ENCODE assay signal across 8 cellular contexts in genomic region chr12:70590051-70590450, GRCh38. TPM values are rescaled to one million over a fixed set of nuclear protein-coding genes. Genes with fewer than 3 reads are reported as not detected.
DNase-seq lines count a peak whose midpoint lies in the region; ATAC-seq and TF ChIP-seq lines count a peak whose summit lies in the region.

No MANE protein-coding gene starts in this region.

- H3K36me3 Mint-ChIP-seq in activated CD4-positive, alpha-beta memory T cell treated with anti-CD3 and anti-CD28 coated beads, Interleukin-2, amount 10 ng/mL, durations not matched to agents 7 days and 5 days (ENCODE audit: low read depth): no peaks in the 10 kb centered on the region
- peaks cover 82% of the 10 kb centered on the region for H3K36me3 Mint-ChIP-seq in endothelial cell (ENCODE audit: low read depth, unreplicated experiment)

- H3K27me3 Mint-ChIP-seq in activated CD4-positive, alpha-beta memory T cell treated with anti-CD3 and anti-CD28 coated beads, Interleukin-2, amount 10 ng/mL, durations not matched to agents 7 days and 5 days: peaks cover 6% of the 10 kb centered on the region
- H3K27me3 Mint-ChIP-seq in endothelial cell (ENCODE audit: unreplicated experiment): no peaks in the 10 kb centered on the region

- CTCF ChIA-PET in activated CD4-positive, alpha-beta memory T cell treated with anti-CD3 and anti-CD28 coated beads, Interleukin-2, amount 10 ng/mL, durations not matched to agents 7 days and 5 days (lab: Charles Lee): interaction anchor here (0.7 to 2.6 kb wide), 9 partner anchors 8 to 711 kb away, joined by 3 to 9 read pairs (median 3); no protein-coding TSS in a partner anchor

- ATAC-seq in GM18870 (IDR thresholded peaks at IDR 0.05; ENCODE audit: unreplicated experiment): peak; percentile 92
- peak; percentile 94 for ATAC-seq in HG03175 (IDR thresholded peaks at IDR 0.05; ENCODE audit: unreplicated experiment)

- no peaks in the 10 kb centered on the region for H3K9me3 Mint-ChIP-seq in activated CD4-positive, alpha-beta memory T cell treated with anti-CD3 and anti-CD28 coated beads, Interleukin-2, amount 10 ng/mL, durations not matched to agents 7 days and 5 days
- no peaks in the 10 kb centered on the region for H3K9me3 Mint-ChIP-seq in endothelial cell (ENCODE audit: unreplicated experiment)

- peak; percentile 53 to 58 for DNase-seq in AML-193 (lab: John Stamatoyannopoulos, UW)
- peak; percentile 73 for DNase-seq in NCI-H2227 treated with DMSO at 0.1 percent for 48 hours (lab: John Stamatoyannopoulos, UW)
- peak; percentile 54 for DNase-seq in activated CD4-positive, alpha-beta memory T cell treated with anti-CD3 and anti-CD28 coated beads, Interleukin-2, amount 10 ng/mL, durations not matched to agents 7 days and 5 days
- DNase-seq in endothelial cell (ENCODE audit: low spot score): peak; percentile 78
- DNase-seq in middle frontal gyrus (ENCODE audit: extremely low spot score, low spot score): peak; percentile 37
- DNase-seq in stimulated activated CD8-positive, alpha-beta memory T cell treated with anti-CD3 and anti-CD28 coated beads, Interleukin-7, amount 100 ng/mL, for 24 hours (ENCODE audit: low read depth): peak; percentile 15

- peak; percentile 86 for TF ChIP-seq CTCF in endothelial cell (IDR thresholded peaks at IDR 0.05; ENCODE audit: unreplicated experiment)

- no peaks in the 10 kb centered on the region for H3K4me1 Mint-ChIP-seq in activated CD4-positive, alpha-beta memory T cell treated with anti-CD3 and anti-CD28 coated beads, Interleukin-2, amount 10 ng/mL, durations not matched to agents 7 days and 5 days
- H3K4me1 Mint-ChIP-seq in endothelial cell (ENCODE audit: unreplicated experiment): peaks cover 8% of the 10 kb centered on the region

- H3K27ac Mint-ChIP-seq in activated CD4-positive, alpha-beta memory T cell treated with anti-CD3 and anti-CD28 coated beads, Interleukin-2, amount 10 ng/mL, durations not matched to agents 7 days and 5 days: no peak overlapping the region
- no peak overlapping the region for H3K27ac Mint-ChIP-seq in endothelial cell (ENCODE audit: unreplicated experiment)

- POLR2A ChIA-PET in activated CD4-positive, alpha-beta memory T cell treated with anti-CD3 and anti-CD28 coated beads, Interleukin-2, amount 10 ng/mL, durations not matched to agents 7 days and 5 days (lab: Charles Lee): no interaction called here

- H3K4me3 Mint-ChIP-seq in activated CD4-positive, alpha-beta memory T cell treated with anti-CD3 and anti-CD28 coated beads, Interleukin-2, amount 10 ng/mL, durations not matched to agents 7 days and 5 days: no peak overlapping the region
- H3K4me3 Mint-ChIP-seq in endothelial cell (ENCODE audit: unreplicated experiment): peak overlapping the region; percentile 22

RNA-seq across cellular contexts. Expression of gene PTPRB, which starts 47.2 kb away (rescaled TPM):
- total RNA-seq in activated CD4-positive, alpha-beta memory T cell treated with anti-CD3 and anti-CD28 coated beads, Interleukin-2, amount 10 ng/mL, durations not matched to agents 7 days and 5 days: not detected
- 162 TPM for total RNA-seq in endothelial cell (ENCODE audit: unreplicated experiment)

Comparison
In these comparisons a context has a peak if more than half of its experiments do, and no peak if none do; other contexts are left out.
1. Peak in every context shown above with its lines: DNase-seq and ATAC-seq.
2. DNase-seq: peak in every context shown above with its lines; median percentile 78 in endothelial cell; 73 in NCI-H2227 treated with DMSO at 0.1 percent for 48 hours; 56 in AML-193; 54 in activated CD4-positive, alpha-beta memory T cell treated with anti-CD3 and anti-CD28 coated beads, Interleukin-2, amount 10 ng/mL, durations not matched to agents 7 days and 5 days; 37 in middle frontal gyrus; 15 in stimulated activated CD8-positive, alpha-beta memory T cell treated with anti-CD3 and anti-CD28 coated beads, Interleukin-7, amount 100 ng/mL, for 24 hours.
3. RNA of gene PTPRB, which starts 47.2 kb away (total RNA-seq): 162 TPM in endothelial cell (single experiment); not detected in activated CD4-positive, alpha-beta memory T cell treated with anti-CD3 and anti-CD28 coated beads, Interleukin-2, amount 10 ng/mL, durations not matched to agents 7 days and 5 days; every median in the first group is over 100 times any median in the second.